In genomic region chr6:159979136-159979874, GRCh38 we compare ENCODE assay signal across 9 cellular contexts. TPM values are rescaled to one million over a fixed set of nuclear protein-coding genes. Genes with fewer than 3 reads are reported as not detected.
DNase-seq lines count a peak whose midpoint lies in the region; ATAC-seq, FAIRE-seq and TF ChIP-seq lines count a peak whose summit lies in the region.
"Had no signal": no experiment of that assay in that cellular context is flagged by ENCODE, and none has a peak within 500 bp of the region (broad histone marks: within the 10 kb centered on the region; RNA-seq: fewer than 3 reads in every experiment).

No MANE protein-coding gene starts in this region.

- TF ChIP-seq POLR2A in sigmoid colon (IDR thresholded peaks at IDR 0.05): no peak

- H3K4me3 ChIP-seq in CD8-positive, alpha-beta T cell (ENCODE audit: low read depth, low read length): no peak overlapping the region
- no peak overlapping the region for H3K4me3 ChIP-seq in sigmoid colon

- peak; percentile 79 for ATAC-seq in CD8-positive, alpha-beta T cell
- ATAC-seq in GM19438 (IDR thresholded peaks at IDR 0.05; ENCODE audit: low read depth, unreplicated experiment) (peak; percentile 44), HG03457 (IDR thresholded peaks at IDR 0.05; ENCODE audit: unreplicated experiment) (peak; percentile 45)

- H3K36me3 ChIP-seq in CD8-positive, alpha-beta T cell (ENCODE audit: insufficient read depth, low read length): no peaks in the 10 kb centered on the region
- H3K36me3 ChIP-seq in sigmoid colon: no peaks in the 10 kb centered on the region

- DNase-seq in CD8-positive, alpha-beta T cell: peak in 5 of 7 experiments; percentile 49 to 64 (median 61)
- DNase-seq in RCC 7860 (ENCODE audit: low spot score): peak; percentile 31
- peak; percentile 58 for DNase-seq in activated naive CD4-positive, alpha-beta T cell treated with anti-CD3 and anti-CD28 coated beads, Interleukin-2, amount 10 ng/mL, durations not matched to agents 7 days and 5 days
- DNase-seq in islet precursor cell: peak; percentile 80
- DNase-seq in stimulated activated CD8-positive, alpha-beta memory T cell treated with anti-CD3 and anti-CD28 coated beads, Interleukin-4, amount 100 ng/mL, for 24 hours (ENCODE audit: low read depth): peak; percentile 71
- no peak for DNase-seq in sigmoid colon

- TF ChIP-seq CTCF in CD8-positive, alpha-beta T cell (IDR thresholded peaks at IDR 0.05): no peak
- no peak for TF ChIP-seq CTCF in sigmoid colon (IDR thresholded peaks at IDR 0.05)

- H3K9me3 ChIP-seq in CD8-positive, alpha-beta T cell (ENCODE audit: low read length): no peaks in the 10 kb centered on the region
- no peaks in the 10 kb centered on the region for H3K9me3 ChIP-seq in sigmoid colon

- FAIRE-seq in RCC 7860 (lab: Jason Lieb, UNC): no peak

- H3K9me3 Mint-ChIP-seq in CD8-positive, alpha-beta T cell: no peaks in the 10 kb centered on the region
- H3K9me3 Mint-ChIP-seq in activated naive CD4-positive, alpha-beta T cell treated with anti-CD3 and anti-CD28 coated beads, Interleukin-2, amount 10 ng/mL, durations not matched to agents 7 days and 5 days: no peaks in the 10 kb centered on the region

- H3K4me1 ChIP-seq in CD8-positive, alpha-beta T cell (ENCODE audit: insufficient read depth, low read length): peaks cover 83% of the 10 kb centered on the region
- peaks cover 0 to 68% (median 63%) of the 10 kb centered on the region in 4 donors for H3K4me1 ChIP-seq in sigmoid colon

- TF ChIP-seq EP300 in sigmoid colon (IDR thresholded peaks at IDR 0.05): no peak

- H3K27ac ChIP-seq in CD8-positive, alpha-beta T cell (ENCODE audit: low read depth, low read length): peak overlapping the region; percentile 29
- H3K27ac ChIP-seq in sigmoid colon: peak overlapping the region in 1 of 4 donors; percentile 14
- H3K27ac ChIP-seq: HL-60 had no signal

- H3K27me3 ChIP-seq in CD8-positive, alpha-beta T cell (ENCODE audit: insufficient read depth, low read length): no peaks in the 10 kb centered on the region
- H3K27me3 ChIP-seq in sigmoid colon: no peaks in the 10 kb centered on the region

- CTCF ChIA-PET in CD8-positive, alpha-beta T cell (lab: Charles Lee): interaction anchor here (1.6 kb wide), 1 partner anchor 37 kb away, joined by 5 read pairs; no protein-coding TSS in a partner anchor
- CTCF ChIA-PET in activated naive CD4-positive, alpha-beta T cell treated with anti-CD3 and anti-CD28 coated beads, Interleukin-2, amount 10 ng/mL, durations not matched to agents 7 days and 5 days (lab: Charles Lee): interaction anchor here (1.1 kb wide), 2 partner anchors 9 to 37 kb away, joined by 3 to 6 read pairs; no protein-coding TSS in a partner anchor

- 69% methylated on average over 11 of the region's 11 CpGs for WGBS in sigmoid colon, 2 donors

- H3K27ac Mint-ChIP-seq in CD8-positive, alpha-beta T cell: peak overlapping the region; percentile 85
- peak overlapping the region; percentile 88 for H3K27ac Mint-ChIP-seq in activated naive CD4-positive, alpha-beta T cell treated with anti-CD3 and anti-CD28 coated beads, Interleukin-2, amount 10 ng/mL, durations not matched to agents 7 days and 5 days

- no peaks in the 10 kb centered on the region for H3K36me3 Mint-ChIP-seq in CD8-positive, alpha-beta T cell
- peaks cover 17% of the 10 kb centered on the region for H3K36me3 Mint-ChIP-seq in activated naive CD4-positive, alpha-beta T cell treated with anti-CD3 and anti-CD28 coated beads, Interleukin-2, amount 10 ng/mL, durations not matched to agents 7 days and 5 days

- intact Hi-C loops in CD8-positive, alpha-beta T cell (cut with DNase I, micrococcal nuclease): loop anchor here in 1 of 2 experiments (5.0 to 10.0 kb wide), 2 partner anchors 33 to 1295 kb away; partner anchors contain the start of gene AGPAT4
- intact Hi-C loops in sigmoid colon (cut with DNase I): no loop called here

- H3K4me1 Mint-ChIP-seq in CD8-positive, alpha-beta T cell (ENCODE audit: low read depth): peaks cover 95% of the 10 kb centered on the region
- peaks cover 94% of the 10 kb centered on the region for H3K4me1 Mint-ChIP-seq in activated naive CD4-positive, alpha-beta T cell treated with anti-CD3 and anti-CD28 coated beads, Interleukin-2, amount 10 ng/mL, durations not matched to agents 7 days and 5 days

- POLR2A ChIA-PET in CD8-positive, alpha-beta T cell (lab: Charles Lee): interaction anchor here (0.7 to 2.7 kb wide), 7 partner anchors 9 to 251 kb away, joined by 3 to 11 read pairs (median 4); partner anchors contain the start of gene IGF2R

- peak overlapping the region; percentile 70 for H3K4me3 Mint-ChIP-seq in CD8-positive, alpha-beta T cell
- peak overlapping the region; percentile 27 for H3K4me3 Mint-ChIP-seq in activated naive CD4-positive, alpha-beta T cell treated with anti-CD3 and anti-CD28 coated beads, Interleukin-2, amount 10 ng/mL, durations not matched to agents 7 days and 5 days

- no peaks in the 10 kb centered on the region for H3K27me3 Mint-ChIP-seq in CD8-positive, alpha-beta T cell (ENCODE audit: low read depth)
- no peaks in the 10 kb centered on the region for H3K27me3 Mint-ChIP-seq in activated naive CD4-positive, alpha-beta T cell treated with anti-CD3 and anti-CD28 coated beads, Interleukin-2, amount 10 ng/mL, durations not matched to agents 7 days and 5 days

RNA-seq across cellular contexts. Expression of gene IGF2R, which starts 10.4 kb away (rescaled TPM):
- total RNA-seq in CD8-positive, alpha-beta T cell: 10 to 100 TPM; 38.5 to 40.6 TPM
- 10 to 100 TPM; 34.6 to 80.9 (median 42.8) TPM for total RNA-seq in sigmoid colon
- polyA plus RNA-seq in sigmoid colon: 10 to 100 TPM in 2 of 3 donors, 1 to 10 TPM in 1; 3.6 to 43.7 (median 10.9) TPM
